Comparison of ENCODE assay signal across 30 cellular contexts in the genomic region with DNA sequence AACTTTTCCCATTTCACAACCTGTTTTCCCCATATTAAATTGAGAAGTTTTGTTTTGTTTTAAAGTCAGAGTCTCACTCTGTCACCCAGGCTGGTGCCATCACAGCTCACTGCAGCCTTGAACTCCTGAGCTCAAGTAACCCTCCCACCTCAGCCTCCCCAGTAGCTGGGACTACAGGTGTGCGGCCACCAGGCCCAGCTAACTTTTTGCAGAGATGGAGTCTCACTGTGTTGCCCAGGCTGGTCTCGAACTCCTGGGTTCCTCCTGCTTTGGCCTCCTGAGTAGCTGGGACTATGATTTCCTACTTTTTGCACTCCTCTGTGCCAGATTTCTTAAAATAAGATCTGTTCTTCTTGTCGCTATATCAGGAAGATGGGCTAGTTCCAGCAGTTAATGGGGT. TPM values are rescaled to one million over a fixed set of nuclear protein-coding genes. Genes with fewer than 3 reads are reported as not detected.
"Had no signal": no experiment of that assay in that cellular context is flagged by ENCODE, and none has a peak within 500 bp of the region (broad histone marks: within the 10 kb centered on the region; RNA-seq: fewer than 3 reads in every experiment).

No MANE protein-coding gene starts in this region.

- H3K27ac ChIP-seq: ascending aorta, KMS-11, Peyer's patch, VCaP had no signal

- H3K9ac ChIP-seq: KMS-11 had no signal

- H3K4me3 ChIP-seq: ascending aorta, Peyer's patch had no signal

- H3K9me3 Mint-ChIP-seq: activated CD4-positive, alpha-beta T cell treated with anti-CD3 and anti-CD28 coated beads, Interleukin-2, amount 10 ng/mL, durations not matched to agents 24 days and 14 days; activated naive CD4-positive, alpha-beta T cell treated with anti-CD3 and anti-CD28 coated beads, Interleukin-2, amount 50 U/mL, for 24 hours; activated naive CD8-positive, alpha-beta T cell treated with anti-CD3 and anti-CD28 coated beads, Interleukin-2, amount 10 ng/mL, durations not matched to agents 7 days and 5 days; activated T-cell treated with anti-CD3 and anti-CD28 coated beads, Interleukin-2, amount 50 U/mL, for 24 hours; activated T-helper 2 cell treated with anti-CD3 and anti-CD28 coated beads, Interferon-gamma antibody, Interleukin-2, Interleukin-4, amounts not matched to agents 10 μg/mL and 5 μg/mL and 100 μg/mL, durations not matched to agents 14 hours and 24 hours and 36 hours had no signal

- H3K27me3 Mint-ChIP-seq: activated CD4-positive, alpha-beta T cell treated with anti-CD3 and anti-CD28 coated beads, Interleukin-2, amount 10 ng/mL, durations not matched to agents 24 days and 14 days; activated naive CD4-positive, alpha-beta T cell treated with anti-CD3 and anti-CD28 coated beads, Interleukin-2, amount 50 U/mL, for 24 hours; activated naive CD8-positive, alpha-beta T cell treated with anti-CD3 and anti-CD28 coated beads, Interleukin-2, amount 10 ng/mL, durations not matched to agents 7 days and 5 days; activated T-cell treated with anti-CD3 and anti-CD28 coated beads, Interleukin-2, amount 50 U/mL, for 24 hours had no signal

- H3K4me1 ChIP-seq: ascending aorta had no signal

- H3K27me3 ChIP-seq: ascending aorta, Peyer's patch had no signal

- H3K36me3 ChIP-seq: Peyer's patch had no signal

- H3K9me3 ChIP-seq: ascending aorta, Peyer's patch had no signal

- DNase-seq: activated CD4-positive, alpha-beta T cell treated with anti-CD3 and anti-CD28 coated beads for 1 hour; activated CD4-positive, alpha-beta T cell treated with anti-CD3 and anti-CD28 coated beads, Interleukin-2, amount 10 ng/mL, durations not matched to agents 24 days and 14 days; activated CD4-positive, alpha-beta T cell treated with anti-CD3 and anti-CD28 coated beads, Interleukin-2, amount 50 U/mL, for 48 hours; activated CD8-positive, alpha-beta T cell treated with anti-CD3 and anti-CD28 coated beads, Interleukin-2, amount 10 ng/mL, durations not matched to agents 7 days and 5 days; activated T-cell treated with anti-CD3 and anti-CD28 coated beads, Interleukin-2, amount 50 U/mL, for 24 hours; amygdala; cerebellar nuclear complex; MM.1S; MV-4-11; NCI-H1092; NCI-H1436 treated with DMSO at 0.1 percent for 48 hours; NCI-H1694 treated with DMSO at 0.1 percent for 48 hours; NCI-H2029 treated with DMSO at 0.1 percent for 48 hours; NCI-H2107; NCI-H2171; NCI-H510A; NCI-H526; NCI-H748 treated with DMSO at 0.1 percent for 48 hours; NK-92 treated with Interleukin-12 subunit alpha and Interleukin-12 subunit beta, amount 100 ng/mL, for 24 hours; PC-3; RPMI8226; SW 1271; T-helper 9 cell had no signal

- H3K27ac Mint-ChIP-seq: activated CD4-positive, alpha-beta T cell treated with anti-CD3 and anti-CD28 coated beads, Interleukin-2, amount 10 ng/mL, durations not matched to agents 24 days and 14 days; activated CD8-positive, alpha-beta T cell treated with anti-CD3 and anti-CD28 coated beads, Interleukin-2, amount 10 ng/mL, durations not matched to agents 7 days and 5 days; activated naive CD4-positive, alpha-beta T cell treated with anti-CD3 and anti-CD28 coated beads, Interleukin-2, amount 50 U/mL, for 24 hours; activated naive CD8-positive, alpha-beta T cell treated with anti-CD3 and anti-CD28 coated beads, Interleukin-2, amount 10 ng/mL, durations not matched to agents 7 days and 5 days; activated T-cell treated with anti-CD3 and anti-CD28 coated beads, Interleukin-2, amount 50 U/mL, for 24 hours; activated T-helper 2 cell treated with anti-CD3 and anti-CD28 coated beads, Interferon-gamma antibody, Interleukin-2, Interleukin-4, amounts not matched to agents 10 μg/mL and 5 μg/mL and 100 μg/mL, durations not matched to agents 14 hours and 24 hours and 36 hours had no signal

- ATAC-seq: activated CD8-positive, alpha-beta T cell treated with anti-CD3 and anti-CD28 coated beads, Interleukin-2, amount 10 ng/mL, durations not matched to agents 7 days and 5 days; PC-3 had no signal

- H3K4me1 Mint-ChIP-seq: activated CD4-positive, alpha-beta T cell treated with anti-CD3 and anti-CD28 coated beads, Interleukin-2, amount 10 ng/mL, durations not matched to agents 24 days and 14 days had no signal

- H3K4me3 Mint-ChIP-seq: activated CD4-positive, alpha-beta T cell treated with anti-CD3 and anti-CD28 coated beads, Interleukin-2, amount 10 ng/mL, durations not matched to agents 24 days and 14 days; activated CD8-positive, alpha-beta T cell treated with anti-CD3 and anti-CD28 coated beads, Interleukin-2, amount 10 ng/mL, durations not matched to agents 7 days and 5 days; activated naive CD4-positive, alpha-beta T cell treated with anti-CD3 and anti-CD28 coated beads, Interleukin-2, amount 50 U/mL, for 24 hours; activated naive CD8-positive, alpha-beta T cell treated with anti-CD3 and anti-CD28 coated beads, Interleukin-2, amount 10 ng/mL, durations not matched to agents 7 days and 5 days; activated T-cell treated with anti-CD3 and anti-CD28 coated beads, Interleukin-2, amount 50 U/mL, for 24 hours had no signal

- H3K36me3 Mint-ChIP-seq: activated naive CD8-positive, alpha-beta T cell treated with anti-CD3 and anti-CD28 coated beads, Interleukin-2, amount 10 ng/mL, durations not matched to agents 7 days and 5 days had no signal

RNA-seq across cellular contexts. Expression of a gene that starts 49.2 kb away (rescaled TPM):
- total RNA-seq: activated CD4-positive, alpha-beta T cell treated with anti-CD3 and anti-CD28 coated beads, Interleukin-2, amount 10 ng/mL, durations not matched to agents 24 days and 14 days; ascending aorta had no signal
